In the genomic region with DNA sequence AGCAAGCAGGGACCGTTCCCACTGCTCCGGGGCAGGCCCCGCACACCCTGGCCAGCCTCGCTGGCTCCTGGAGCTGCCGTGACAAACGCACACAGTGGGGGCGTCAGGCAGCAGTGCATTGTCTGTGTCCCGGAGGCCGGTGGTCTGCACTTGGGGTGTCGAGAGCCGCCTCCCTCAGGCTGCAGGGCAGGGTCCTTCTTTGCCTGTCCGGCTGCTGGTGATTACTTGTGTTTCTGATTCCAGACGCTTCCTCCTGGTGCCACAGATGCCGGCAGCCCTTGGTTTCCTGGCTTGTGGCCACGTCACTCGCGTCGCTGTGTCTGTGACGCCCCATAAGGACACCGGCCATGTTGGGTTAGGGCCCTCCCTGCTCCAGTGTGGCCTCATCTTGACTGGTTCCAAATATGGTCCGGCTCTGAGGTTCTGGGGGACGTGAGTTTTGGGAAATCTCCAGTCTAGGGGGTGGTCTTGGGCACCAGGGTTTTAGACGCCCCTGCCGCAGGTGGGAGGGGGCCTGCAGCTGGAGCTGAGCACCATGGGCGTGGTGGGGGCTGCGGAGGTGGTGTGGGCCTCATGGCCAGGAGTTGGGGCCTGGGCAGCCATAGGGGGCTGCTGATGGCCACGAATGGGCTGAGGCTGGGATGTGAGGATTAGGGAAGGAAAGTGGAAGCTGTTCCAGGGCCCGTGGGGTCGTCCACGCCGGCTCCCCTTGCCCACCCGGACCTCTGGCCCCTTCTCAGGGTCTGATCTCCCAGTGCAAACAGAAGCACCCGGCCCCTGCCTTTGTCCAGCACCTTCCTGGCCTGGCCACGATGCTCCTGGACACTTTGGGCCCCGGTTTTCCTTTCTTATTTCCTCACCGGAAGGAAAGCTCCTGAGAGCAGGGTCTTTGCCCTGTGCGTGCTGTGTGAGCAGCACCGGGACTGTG, we compare ENCODE assay signal across 1 cellular context.
TF ChIP-seq lines count a peak whose summit lies in the region.

No MANE protein-coding gene starts in this region.

TF ChIP-seq in GM23338, 12 proteins besides CTCF, POLR2A, EP300 and RAD21:
- TF ChIP-seq JUNB (IDR thresholded peaks at IDR 0.05; ENCODE audit: unreplicated experiment) (no peak), STAT1 (IDR thresholded peaks at IDR 0.05; ENCODE audit: unreplicated experiment) (no peak), ZNF114 (CRISPR knock-in tag; IDR thresholded peaks at IDR 0.05) (no peak), EZH2phosphoT487 (IDR thresholded peaks at IDR 0.05; ENCODE audit: unreplicated experiment) (no peak), EZH2 (IDR thresholded peaks at IDR 0.05; ENCODE audit: low read depth, unreplicated experiment) (no peak), CREB1 (CRISPR knock-in tag; IDR thresholded peaks at IDR 0.05; ENCODE audit: low read depth) (no peak), ZNF331 (CRISPR knock-in tag; IDR thresholded peaks at IDR 0.05; ENCODE audit: low read depth) (no peak), NANOG (IDR thresholded peaks at IDR 0.05; ENCODE audit: borderline replicate concordance) (no peak), POLR2AphosphoS5 (IDR thresholded peaks at IDR 0.05; ENCODE audit: low read depth) (no peak)
- TF ChIP-seq, protein P1, sequence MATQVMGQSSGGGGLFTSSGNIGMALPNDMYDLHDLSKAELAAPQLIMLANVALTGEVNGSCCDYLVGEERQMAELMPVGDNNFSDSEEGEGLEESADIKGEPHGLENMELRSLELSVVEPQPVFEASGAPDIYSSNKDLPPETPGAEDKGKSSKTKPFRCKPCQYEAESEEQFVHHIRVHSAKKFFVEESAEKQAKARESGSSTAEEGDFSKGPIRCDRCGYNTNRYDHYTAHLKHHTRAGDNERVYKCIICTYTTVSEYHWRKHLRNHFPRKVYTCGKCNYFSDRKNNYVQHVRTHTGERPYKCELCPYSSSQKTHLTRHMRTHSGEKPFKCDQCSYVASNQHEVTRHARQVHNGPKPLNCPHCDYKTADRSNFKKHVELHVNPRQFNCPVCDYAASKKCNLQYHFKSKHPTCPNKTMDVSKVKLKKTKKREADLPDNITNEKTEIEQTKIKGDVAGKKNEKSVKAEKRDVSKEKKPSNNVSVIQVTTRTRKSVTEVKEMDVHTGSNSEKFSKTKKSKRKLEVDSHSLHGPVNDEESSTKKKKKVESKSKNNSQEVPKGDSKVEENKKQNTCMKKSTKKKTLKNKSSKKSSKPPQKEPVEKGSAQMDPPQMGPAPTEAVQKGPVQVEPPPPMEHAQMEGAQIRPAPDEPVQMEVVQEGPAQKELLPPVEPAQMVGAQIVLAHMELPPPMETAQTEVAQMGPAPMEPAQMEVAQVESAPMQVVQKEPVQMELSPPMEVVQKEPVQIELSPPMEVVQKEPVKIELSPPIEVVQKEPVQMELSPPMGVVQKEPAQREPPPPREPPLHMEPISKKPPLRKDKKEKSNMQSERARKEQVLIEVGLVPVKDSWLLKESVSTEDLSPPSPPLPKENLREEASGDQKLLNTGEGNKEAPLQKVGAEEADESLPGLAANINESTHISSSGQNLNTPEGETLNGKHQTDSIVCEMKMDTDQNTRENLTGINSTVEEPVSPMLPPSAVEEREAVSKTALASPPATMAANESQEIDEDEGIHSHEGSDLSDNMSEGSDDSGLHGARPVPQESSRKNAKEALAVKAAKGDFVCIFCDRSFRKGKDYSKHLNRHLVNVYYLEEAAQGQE (IDR thresholded peaks at IDR 0.05; ENCODE audit: unreplicated experiment), result no peak
- TF ChIP-seq, protein P2, sequence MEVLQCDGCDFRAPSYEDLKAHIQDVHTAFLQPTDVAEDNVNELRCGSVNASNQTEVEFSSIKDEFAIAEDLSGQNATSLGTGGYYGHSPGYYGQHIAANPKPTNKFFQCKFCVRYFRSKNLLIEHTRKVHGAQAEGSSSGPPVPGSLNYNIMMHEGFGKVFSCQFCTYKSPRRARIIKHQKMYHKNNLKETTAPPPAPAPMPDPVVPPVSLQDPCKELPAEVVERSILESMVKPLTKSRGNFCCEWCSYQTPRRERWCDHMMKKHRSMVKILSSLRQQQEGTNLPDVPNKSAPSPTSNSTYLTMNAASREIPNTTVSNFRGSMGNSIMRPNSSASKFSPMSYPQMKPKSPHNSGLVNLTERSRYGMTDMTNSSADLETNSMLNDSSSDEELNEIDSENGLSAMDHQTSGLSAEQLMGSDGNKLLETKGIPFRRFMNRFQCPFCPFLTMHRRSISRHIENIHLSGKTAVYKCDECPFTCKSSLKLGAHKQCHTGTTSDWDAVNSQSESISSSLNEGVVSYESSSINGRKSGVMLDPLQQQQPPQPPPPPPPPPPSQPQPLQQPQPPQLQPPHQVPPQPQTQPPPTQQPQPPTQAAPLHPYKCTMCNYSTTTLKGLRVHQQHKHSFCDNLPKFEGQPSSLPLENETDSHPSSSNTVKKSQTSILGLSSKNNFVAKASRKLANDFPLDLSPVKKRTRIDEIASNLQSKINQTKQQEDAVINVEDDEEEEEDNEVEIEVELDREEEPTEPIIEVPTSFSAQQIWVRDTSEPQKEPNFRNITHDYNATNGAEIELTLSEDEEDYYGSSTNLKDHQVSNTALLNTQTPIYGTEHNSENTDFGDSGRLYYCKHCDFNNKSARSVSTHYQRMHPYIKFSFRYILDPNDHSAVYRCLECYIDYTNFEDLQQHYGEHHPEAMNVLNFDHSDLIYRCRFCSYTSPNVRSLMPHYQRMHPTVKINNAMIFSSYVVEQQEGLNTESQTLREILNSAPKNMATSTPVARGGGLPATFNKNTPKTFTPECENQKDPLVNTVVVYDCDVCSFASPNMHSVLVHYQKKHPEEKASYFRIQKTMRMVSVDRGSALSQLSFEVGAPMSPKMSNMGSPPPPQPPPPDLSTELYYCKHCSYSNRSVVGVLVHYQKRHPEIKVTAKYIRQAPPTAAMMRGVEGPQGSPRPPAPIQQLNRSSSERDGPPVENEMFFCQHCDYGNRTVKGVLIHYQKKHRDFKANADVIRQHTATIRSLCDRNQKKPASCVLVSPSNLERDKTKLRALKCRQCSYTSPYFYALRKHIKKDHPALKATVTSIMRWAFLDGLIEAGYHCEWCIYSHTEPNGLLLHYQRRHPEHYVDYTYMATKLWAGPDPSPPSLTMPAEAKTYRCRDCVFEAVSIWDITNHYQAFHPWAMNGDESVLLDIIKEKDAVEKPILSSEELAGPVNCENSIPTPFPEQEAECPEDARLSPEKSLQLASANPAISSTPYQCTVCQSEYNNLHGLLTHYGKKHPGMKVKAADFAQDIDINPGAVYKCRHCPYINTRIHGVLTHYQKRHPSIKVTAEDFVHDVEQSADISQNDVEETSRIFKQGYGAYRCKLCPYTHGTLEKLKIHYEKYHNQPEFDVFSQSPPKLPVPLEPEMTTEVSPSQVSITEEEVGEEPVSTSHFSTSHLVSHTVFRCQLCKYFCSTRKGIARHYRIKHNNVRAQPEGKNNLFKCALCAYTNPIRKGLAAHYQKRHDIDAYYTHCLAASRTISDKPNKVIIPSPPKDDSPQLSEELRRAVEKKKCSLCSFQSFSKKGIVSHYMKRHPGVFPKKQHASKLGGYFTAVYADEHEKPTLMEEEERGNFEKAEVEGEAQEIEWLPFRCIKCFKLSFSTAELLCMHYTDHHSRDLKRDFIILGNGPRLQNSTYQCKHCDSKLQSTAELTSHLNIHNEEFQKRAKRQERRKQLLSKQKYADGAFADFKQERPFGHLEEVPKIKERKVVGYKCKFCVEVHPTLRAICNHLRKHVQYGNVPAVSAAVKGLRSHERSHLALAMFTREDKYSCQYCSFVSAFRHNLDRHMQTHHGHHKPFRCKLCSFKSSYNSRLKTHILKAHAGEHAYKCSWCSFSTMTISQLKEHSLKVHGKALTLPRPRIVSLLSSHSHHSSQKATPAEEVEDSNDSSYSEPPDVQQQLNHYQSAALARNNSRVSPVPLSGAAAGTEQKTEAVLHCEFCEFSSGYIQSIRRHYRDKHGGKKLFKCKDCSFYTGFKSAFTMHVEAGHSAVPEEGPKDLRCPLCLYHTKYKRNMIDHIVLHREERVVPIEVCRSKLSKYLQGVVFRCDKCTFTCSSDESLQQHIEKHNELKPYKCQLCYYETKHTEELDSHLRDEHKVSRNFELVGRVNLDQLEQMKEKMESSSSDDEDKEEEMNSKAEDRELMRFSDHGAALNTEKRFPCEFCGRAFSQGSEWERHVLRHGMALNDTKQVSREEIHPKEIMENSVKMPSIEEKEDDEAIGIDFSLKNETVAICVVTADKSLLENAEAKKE (CRISPR knock-in tag; IDR thresholded peaks at IDR 0.05), result no peak
- TF ChIP-seq, protein P3, sequence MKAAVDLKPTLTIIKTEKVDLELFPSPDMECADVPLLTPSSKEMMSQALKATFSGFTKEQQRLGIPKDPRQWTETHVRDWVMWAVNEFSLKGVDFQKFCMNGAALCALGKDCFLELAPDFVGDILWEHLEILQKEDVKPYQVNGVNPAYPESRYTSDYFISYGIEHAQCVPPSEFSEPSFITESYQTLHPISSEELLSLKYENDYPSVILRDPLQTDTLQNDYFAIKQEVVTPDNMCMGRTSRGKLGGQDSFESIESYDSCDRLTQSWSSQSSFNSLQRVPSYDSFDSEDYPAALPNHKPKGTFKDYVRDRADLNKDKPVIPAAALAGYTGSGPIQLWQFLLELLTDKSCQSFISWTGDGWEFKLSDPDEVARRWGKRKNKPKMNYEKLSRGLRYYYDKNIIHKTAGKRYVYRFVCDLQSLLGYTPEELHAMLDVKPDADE (IDR thresholded peaks at IDR 0.05), result no peak
